8 cellular contexts compared by ENCODE assay signal in the genomic region with DNA sequence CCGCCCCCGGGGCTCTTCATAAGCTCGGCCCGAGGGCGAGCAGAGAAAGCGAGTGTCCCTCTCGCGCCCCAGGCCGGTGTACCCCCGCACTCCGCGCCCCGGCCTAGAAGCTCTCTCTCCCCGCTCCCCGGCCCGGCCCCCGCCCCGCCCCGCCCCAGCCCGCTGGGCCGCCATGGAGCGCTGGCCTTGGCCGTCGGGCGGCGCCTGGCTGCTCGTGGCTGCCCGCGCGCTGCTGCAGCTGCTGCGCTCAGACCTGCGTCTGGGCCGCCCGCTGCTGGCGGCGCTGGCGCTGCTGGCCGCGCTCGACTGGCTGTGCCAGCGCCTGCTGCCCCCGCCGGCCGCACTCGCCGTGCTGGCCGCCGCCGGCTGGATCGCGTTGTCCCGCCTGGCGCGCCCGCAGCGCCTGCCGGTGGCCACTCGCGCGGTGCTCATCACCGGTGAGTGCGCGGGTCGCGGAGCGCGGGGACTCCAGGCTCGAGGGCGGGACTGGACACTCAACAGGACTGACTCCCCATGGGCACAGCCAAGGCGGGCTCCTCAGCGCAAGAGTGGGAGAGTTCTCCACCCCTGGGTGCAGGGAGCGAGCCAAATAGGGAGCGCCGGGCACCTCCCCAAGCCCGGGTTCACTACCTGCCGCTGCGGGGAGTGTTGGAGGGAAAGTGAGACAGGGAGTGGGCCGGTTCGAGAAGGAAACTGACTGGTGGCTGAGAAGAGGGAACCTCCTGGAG. TPM values are rescaled to one million over a fixed set of nuclear protein-coding genes. Genes with fewer than 3 reads are reported as not detected.
DNase-seq lines count a peak whose midpoint lies in the region; ATAC-seq and TF ChIP-seq lines count a peak whose summit lies in the region.

A gene (plus strand): TSS at position 45 of the 728 bp plus-strand sequence. CDS start 128 bp downstream, at position 173.

- peak; percentile 12; the same call in 1 of the 2 replicates for TF ChIP-seq RAD21 in Ishikawa (IDR thresholded peaks at IDR 0.05; ENCODE audit: low read depth)

- peak within 1 kb of the TSS; percentile 86 for H3K4me3 Mint-ChIP-seq in type B pancreatic cell

- ATAC-seq in GM19397 (IDR thresholded peaks at IDR 0.05; ENCODE audit: unreplicated experiment): no peak
- no peak for ATAC-seq in HG03571 (IDR thresholded peaks at IDR 0.05; ENCODE audit: unreplicated experiment)

- TF ChIP-seq CTCF in epithelial cell of proximal tubule (conservative IDR thresholded peaks at IDR 0.05; ENCODE audit: low read depth, low read length) (no peak), type B pancreatic cell (conservative IDR thresholded peaks at IDR 0.05) (no peak)

- peaks cover 41% of the 10 kb centered on the region for H3K27me3 Mint-ChIP-seq in type B pancreatic cell

- TF ChIP-seq EP300 in Ishikawa (IDR thresholded peaks at IDR 0.05; ENCODE audit: borderline replicate concordance): no peak; the same call in 1 of the 2 replicates

- H3K4me3 ChIP-seq in epithelial cell of proximal tubule (ENCODE audit: low read depth, low read length): peak within 1 kb of the TSS; percentile 46

- no peaks in the 10 kb centered on the region for H3K9me3 Mint-ChIP-seq in type B pancreatic cell

- H3K36me3 Mint-ChIP-seq in type B pancreatic cell: no peaks in the 10 kb centered on the region

- peaks cover 19% of the 10 kb centered on the region for H3K4me1 Mint-ChIP-seq in type B pancreatic cell (ENCODE audit: unreplicated experiment)

- peak; percentile 85 for DNase-seq in D341Med (ENCODE audit: low spot score)
- DNase-seq in activated CD4-positive, CD25-positive, alpha-beta regulatory T cell treated with anti-CD3 and anti-CD28 coated beads, Interleukin-2, amount 50 U/mL, for 72 hours: peak; percentile 38
- DNase-seq in epithelial cell of proximal tubule (ENCODE audit: low read depth): no peak
- no peak for DNase-seq in mucosa of gallbladder (ENCODE audit: low spot score)
- DNase-seq in type B pancreatic cell (ENCODE audit: extremely low spot score, unreplicated experiment): no peak

- peak within 1 kb of the TSS; percentile 62 for H3K27ac Mint-ChIP-seq in type B pancreatic cell

TF ChIP-seq in Ishikawa, 13 proteins besides CTCF, POLR2A, EP300 and RAD21:
- no peak for TF ChIP-seq TAF1 (IDR thresholded peaks at IDR 0.05; ENCODE audit: low read depth)
- TF ChIP-seq, protein P1, sequence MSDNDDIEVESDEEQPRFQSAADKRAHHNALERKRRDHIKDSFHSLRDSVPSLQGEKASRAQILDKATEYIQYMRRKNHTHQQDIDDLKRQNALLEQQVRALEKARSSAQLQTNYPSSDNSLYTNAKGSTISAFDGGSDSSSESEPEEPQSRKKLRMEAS (IDR thresholded peaks at IDR 0.05): peak; percentile 23; the same call in 1 of the 2 replicates
- TF ChIP-seq TCF12 (IDR thresholded peaks at IDR 0.05; ENCODE audit: low read depth): 0 out of 2 replicates have a peak, but pooled peaks have one; percentile 15

RNA-seq across cellular contexts. Expression of the gene that starts here (rescaled TPM):
- 1.2 and 2.2 TPM in 2 replicates for total RNA-seq in epithelial cell of proximal tubule
- total RNA-seq in mucosa of gallbladder: 29.1 TPM
- total RNA-seq in type B pancreatic cell (ENCODE audit: low replicate concordance): 5.4 and 8.5 TPM in 2 replicates

Comparison
In these comparisons a context has a peak if more than half of its experiments do, and no peak if none do; other contexts are left out.
1. DNase-seq: peak in D341Med (single experiment) and activated CD4-positive, CD25-positive, alpha-beta regulatory T cell treated with anti-CD3 and anti-CD28 coated beads, Interleukin-2, amount 50 U/mL, for 72 hours (single experiment); none in epithelial cell of proximal tubule (single experiment), mucosa of gallbladder (single experiment) and type B pancreatic cell (single experiment).